Comparison of ENCODE assay signal across 11 cellular contexts in the genomic region with DNA sequence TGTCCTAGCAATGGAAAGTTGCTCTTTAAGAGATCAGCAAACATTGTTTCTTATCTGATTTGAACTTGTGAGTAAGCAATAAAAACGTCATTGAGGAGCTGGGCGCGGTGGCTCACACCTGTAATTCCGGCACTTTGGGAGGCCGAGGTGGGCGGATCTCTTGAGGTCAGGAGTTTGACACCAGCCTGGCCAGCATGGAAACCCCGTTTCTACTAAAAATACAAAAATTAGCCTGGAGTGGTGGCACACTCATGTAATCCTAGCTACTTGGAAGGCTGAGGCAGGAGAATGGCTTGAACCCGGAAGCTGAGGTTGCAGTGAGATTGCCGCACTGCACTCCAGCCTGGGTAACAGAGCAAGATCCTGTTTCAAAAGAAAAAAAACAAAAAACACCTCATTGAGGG. TPM values are rescaled to one million over a fixed set of nuclear protein-coding genes. Genes with fewer than 3 reads are reported as not detected.
A peak's percentile ranks its signal among the peaks of the same experiment; 100 is the strongest.
DNase-seq lines count a peak whose midpoint lies in the region; ATAC-seq, FAIRE-seq and TF ChIP-seq lines count a peak whose summit lies in the region.
"Had no signal": no experiment of that assay in that cellular context is flagged by ENCODE, and none has a peak within 500 bp of the region (broad histone marks: within the 10 kb centered on the region; RNA-seq: fewer than 3 reads in every experiment).

No MANE protein-coding gene starts in this region.

- peak; percentile 30 to 62 (median 37) for ATAC-seq in right lobe of liver
- no peak for ATAC-seq in HepG2
- peak in 1 of 2 donors; percentile 38 for ATAC-seq in upper lobe of left lung (ENCODE audit: low FRiP score in 2 of 2)
- ATAC-seq in HG03097 (IDR thresholded peaks at IDR 0.05; ENCODE audit: low FRiP score, unreplicated experiment): no peak
- ATAC-seq in pancreas: no peak
- ATAC-seq: gastrocnemius medialis had no signal

- TF ChIP-seq RAD21 in HepG2 (CRISPR knock-in tag; IDR thresholded peaks at IDR 0.05): no peak

- 62% methylated on average over 9 of the region's 9 CpGs for WGBS in right lobe of liver (ENCODE audit: insufficient coverage, low coverage, low lambda C conversion rate, missing lambda C conversion rate)
- 50% methylated on average over 9 of the region's 9 CpGs for WGBS in HepG2 (ENCODE audit: low lambda C conversion rate)
- 58 to 59% methylated on average over 9 of the region's 9 CpGs for WGBS in upper lobe of left lung, 2 donors
- WGBS in pancreas, 2 donors: 69 to 76% methylated on average over 9 of the region's 9 CpGs

- intact Hi-C loops in right lobe of liver (cut with DNase I) (no loop called here), HepG2 (cut with micrococcal nuclease; ENCODE audit: unreplicated experiment) (no loop called here), colonic mucosa (cut with DNase I) (no loop called here), pancreas (cut with DNase I) (no loop called here)

- in situ Hi-C loops in HepG2 (cut with HindIII; ENCODE audit: extremely low pct_ligation_motif_present, low pct_unique_long_range_greater_than_20kb): no loop called here

- H3K27ac ChIP-seq in right lobe of liver (no peak overlapping the region), HepG2 (ENCODE audit: extremely low read length, insufficient read depth, low read length) (no peak overlapping the region), colonic mucosa (peak overlapping the region; percentile 91), upper lobe of left lung (peak overlapping the region in 3 of 4 donors; percentile 13 to 79 (median 69)), pancreas (no peak overlapping the region)
- H3K27ac ChIP-seq: gastrocnemius medialis, SJCRH30 had no signal

- H3K4me1 ChIP-seq in right lobe of liver (no peaks in the 10 kb centered on the region), HepG2 (ENCODE audit: insufficient read depth, low read length) (peaks cover 12% of the 10 kb centered on the region; the same call in 1 of the 2 replicates), colonic mucosa (no peaks in the 10 kb centered on the region), upper lobe of left lung (no peaks in the 10 kb centered on the region), pancreas (no peaks in the 10 kb centered on the region)
- H3K4me1 ChIP-seq: gastrocnemius medialis, SJCRH30 had no signal

- POLR2A ChIA-PET in HepG2 (lab: Yijun Ruan, JAX): no interaction called here

- CTCF ChIA-PET in HepG2 (lab: Yijun Ruan, JAX; ENCODE audit: low intra/inter-chr PET ratio, low total read pairs): no interaction called here

- H4K20me1 ChIP-seq in HepG2 (ENCODE audit: insufficient read depth, low read length): no peaks in the 10 kb centered on the region

- H3K36me3 ChIP-seq in right lobe of liver: no peaks in the 10 kb centered on the region
- no peaks in the 10 kb centered on the region for H3K36me3 ChIP-seq in HepG2 (replicated peaks in 1 of 2; ENCODE audit: control insufficient read depth in 1 of 2, insufficient read depth in 2 of 2, low read length in 2 of 2)
- no peaks in the 10 kb centered on the region for H3K36me3 ChIP-seq in colonic mucosa
- H3K36me3 ChIP-seq in upper lobe of left lung: no peaks in the 10 kb centered on the region
- no peaks in the 10 kb centered on the region for H3K36me3 ChIP-seq in pancreas
- H3K36me3 ChIP-seq: gastrocnemius medialis, SJCRH30 had no signal

- H3K4me3 ChIP-seq in right lobe of liver (no peak overlapping the region), HepG2 (replicated peaks in 1 of 3; ENCODE audit: insufficient read depth in 1 of 3, low read depth in 2 of 3, low read length in 3 of 3) (no peak overlapping the region), colonic mucosa (no peak overlapping the region), upper lobe of left lung (no peak overlapping the region), pancreas (no peak overlapping the region)
- H3K4me3 ChIP-seq: gastrocnemius medialis, SJCRH30 had no signal

- TF ChIP-seq EP300 in HepG2 (IDR thresholded peaks at IDR 0.05; ENCODE audit: low read depth in 2 of 2, low read length in 2 of 2) (no peak), HepG2 (CRISPR knock-in tag; IDR thresholded peaks at IDR 0.05; ENCODE audit: borderline replicate concordance) (no peak), upper lobe of left lung (IDR thresholded peaks at IDR 0.05) (no peak)

- DNase-seq in right lobe of liver: no peak
- no peak for DNase-seq in HepG2 (ENCODE audit: low spot score)
- DNase-seq in activated CD4-positive, alpha-beta T cell treated with anti-CD3 and anti-CD28 coated beads, Interleukin-2, amount 50 U/mL, for 4 hours: peak; percentile 40 to 41
- DNase-seq in colonic mucosa: peak; percentile 88
- DNase-seq in upper lobe of left lung: peak in 1 of 2 donors; percentile 64
- DNase-seq in pancreas: no peak
- DNase-seq in cortex of kidney (lab: John Stamatoyannopoulos, UW): no peak
- DNase-seq: gastrocnemius medialis, SJCRH30 had no signal

- FAIRE-seq in HepG2 (lab: Jason Lieb, UNC) (no peak), pancreas (lab: Jason Lieb, UNC) (no peak)

- TF ChIP-seq CTCF in right lobe of liver (IDR thresholded peaks at IDR 0.05) (no peak), HepG2 (CRISPR knock-in tag; IDR thresholded peaks at IDR 0.05) (no peak), colonic mucosa (IDR thresholded peaks at IDR 0.05) (no peak), upper lobe of left lung (IDR thresholded peaks at IDR 0.05) (no peak), pancreas (IDR thresholded peaks at IDR 0.05) (no peak)

- H3K4me2 ChIP-seq in HepG2 (ENCODE audit: low read depth, low read length): no peak overlapping the region

- no peak overlapping the region for H2AFZ ChIP-seq in HepG2 (ENCODE audit: low read length)

- TF ChIP-seq POLR2A in right lobe of liver (IDR thresholded peaks at IDR 0.05): no peak
- TF ChIP-seq POLR2A in HepG2 (IDR thresholded peaks at IDR 0.05; ENCODE audit: insufficient read depth in 1 of 2, low read depth in 2 of 2, low read length in 2 of 2): no peak
- TF ChIP-seq POLR2A in upper lobe of left lung (IDR thresholded peaks at IDR 0.05): no peak

- H3K79me2 ChIP-seq in HepG2 (ENCODE audit: insufficient read depth, low read length): no peaks in the 10 kb centered on the region

- no TSS peak for BruUV-seq in HepG2 (replicated peaks; lab: Mats Ljungman, UMichigan)

- no peak overlapping the region for H3K9ac ChIP-seq in HepG2 (ENCODE audit: insufficient read depth, low read depth, low read length)
- no peak overlapping the region for H3K9ac ChIP-seq in colonic mucosa (ENCODE audit: low read depth in 2 of 2, low read length in 2 of 2)

- no peaks in the 10 kb centered on the region for H3K27me3 ChIP-seq in right lobe of liver
- H3K27me3 ChIP-seq in HepG2 (ENCODE audit: control insufficient read depth in 1 of 2, insufficient read depth in 2 of 2, low read length in 2 of 2): no peaks in the 10 kb centered on the region
- H3K27me3 ChIP-seq in colonic mucosa: no peaks in the 10 kb centered on the region
- H3K27me3 ChIP-seq in upper lobe of left lung: no peaks in the 10 kb centered on the region
- H3K27me3 ChIP-seq in pancreas: no peaks in the 10 kb centered on the region
- H3K27me3 ChIP-seq: gastrocnemius medialis, SJCRH30 had no signal

- no peaks in the 10 kb centered on the region for H3K9me3 ChIP-seq in right lobe of liver
- no peaks in the 10 kb centered on the region for H3K9me3 ChIP-seq in HepG2 (ENCODE audit: low read length)
- H3K9me3 ChIP-seq in colonic mucosa: no peaks in the 10 kb centered on the region
- H3K9me3 ChIP-seq in upper lobe of left lung: no peaks in the 10 kb centered on the region
- no peaks in the 10 kb centered on the region for H3K9me3 ChIP-seq in pancreas
- H3K9me3 ChIP-seq: gastrocnemius medialis, SJCRH30 had no signal

TF ChIP-seq in HepG2, 621 proteins besides CTCF, POLR2A, EP300 and RAD21 (continues in another document):
- TF ChIP-seq KMT2B (CRISPR knock-in tag; IDR thresholded peaks at IDR 0.05): no peak
- no peak for TF ChIP-seq MED13 (CRISPR knock-in tag; IDR thresholded peaks at IDR 0.05)
- TF ChIP-seq, protein P1, sequence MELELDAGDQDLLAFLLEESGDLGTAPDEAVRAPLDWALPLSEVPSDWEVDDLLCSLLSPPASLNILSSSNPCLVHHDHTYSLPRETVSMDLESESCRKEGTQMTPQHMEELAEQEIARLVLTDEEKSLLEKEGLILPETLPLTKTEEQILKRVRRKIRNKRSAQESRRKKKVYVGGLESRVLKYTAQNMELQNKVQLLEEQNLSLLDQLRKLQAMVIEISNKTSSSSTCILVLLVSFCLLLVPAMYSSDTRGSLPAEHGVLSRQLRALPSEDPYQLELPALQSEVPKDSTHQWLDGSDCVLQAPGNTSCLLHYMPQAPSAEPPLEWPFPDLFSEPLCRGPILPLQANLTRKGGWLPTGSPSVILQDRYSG (CRISPR knock-in tag; IDR thresholded peaks at IDR 0.05): no peak

RNA-seq across cellular contexts. Expression of a gene that starts 11.2 kb away (rescaled TPM):
- 10 to 100 TPM in 4 of 6 experiments, 1 to 10 TPM in 2; 6.0 to 18.9 (median 11.8) TPM for total RNA-seq in right lobe of liver
- total RNA-seq in HepG2 (2016; rRNA removed; fragmentation: Illumina TruSeq; extraction: Trizol): 3.0 and 4.1 TPM in 2 replicates
- 0.26 TPM in 1 of 2 replicates, not detected in the other for total RNA-seq in HepG2 (2016; cell fraction: cytosol; rRNA removed; fragmentation: Illumina TruSeq; extraction: Trizol; ENCODE audit: low read depth)
- 4.4 and 5.4 TPM in 2 replicates for total RNA-seq in HepG2 (2016; cell fraction: insoluble cytoplasmic fraction; rRNA removed; fragmentation: Illumina TruSeq; extraction: Trizol)
- total RNA-seq in HepG2 (2016; cell fraction: membrane; rRNA removed; fragmentation: Illumina TruSeq; extraction: Trizol): 0.41 and 1.4 TPM in 2 replicates
- 0.62 and 2.0 TPM in 2 replicates for total RNA-seq in HepG2 (2016; cell fraction: nucleus; rRNA removed; fragmentation: Illumina TruSeq; extraction: Trizol)
- 114 and 174 TPM in 2 replicates for polyA plus RNA-seq in HepG2 (2011; rRNA removed)
- polyA plus RNA-seq in HepG2 (2011; cell fraction: cytosol; rRNA removed): 89.3 and 91.5 TPM in 2 replicates
- 32.8 and 35.4 TPM in 2 replicates for polyA plus RNA-seq in HepG2 (2011; cell fraction: nucleus; rRNA removed)
- polyA plus RNA-seq in HepG2 (2012): 48.6 and 109 TPM in 2 replicates
- 0.60 and 0.87 TPM in 2 replicates for polyA plus RNA-seq in HepG2 (2016; cell fraction: cytosol; fragmentation: Illumina TruSeq; extraction: Trizol; ENCODE audit: low read depth)
- polyA plus RNA-seq in HepG2 (2016; cell fraction: insoluble cytoplasmic fraction; fragmentation: Illumina TruSeq; extraction: Trizol; ENCODE audit: low read depth): 2.7 and 7.6 TPM in 2 replicates
- 1.3 and 1.9 TPM in 2 replicates for polyA plus RNA-seq in HepG2 (2016; cell fraction: membrane; fragmentation: Illumina TruSeq; extraction: Trizol; ENCODE audit: low read depth)
- 2.5 and 2.6 TPM in 2 replicates for polyA plus RNA-seq in HepG2 (2016; cell fraction: nucleus; fragmentation: Illumina TruSeq; extraction: Trizol; ENCODE audit: insufficient read depth, low read depth)
- 14.2 and 63.9 TPM in 2 replicates for polyA minus RNA-seq in HepG2 (2011; rRNA and poly(A)+ RNA removed; ENCODE audit: low replicate concordance)
- 51.4 and 53.3 TPM in 2 replicates for polyA minus RNA-seq in HepG2 (2011; cell fraction: cytosol; rRNA and poly(A)+ RNA removed)
- 30.3 and 46.6 TPM in 2 replicates for polyA minus RNA-seq in HepG2 (2011; cell fraction: nucleus; rRNA and poly(A)+ RNA removed)
- total RNA-seq in colonic mucosa: 100 to 1,000 TPM; 246 to 715 TPM
- 100 to 1,000 TPM in 1 of 6 donors, 10 to 100 TPM in 5; 28.3 to 184 (median 81.2) TPM for total RNA-seq in upper lobe of left lung
- total RNA-seq in pancreas: 1 to 10 TPM in 5 of 6 donors, under 1 TPM in 1; 0.93 to 3.1 (median 2.1) TPM
- polyA plus RNA-seq in pancreas: 10 to 100 TPM in 1 of 2 donors, 1 to 10 TPM in 1; 1.5 to 10.0 TPM
- total RNA-seq: HT1080 had no signal

Comparison
In these comparisons a context has a peak if more than half of its experiments do, and no peak if none do; other contexts are left out.
1. ATAC-seq: peak in right lobe of liver (4 of 4); none in HepG2 (single experiment), HG03097 (single experiment) and pancreas (0 of 4).
2. DNase-seq: peak in activated CD4-positive, alpha-beta T cell treated with anti-CD3 and anti-CD28 coated beads, Interleukin-2, amount 50 U/mL, for 4 hours (2 of 2) and colonic mucosa (single experiment); none in right lobe of liver (0 of 3), HepG2 (single experiment), pancreas (0 of 6) and cortex of kidney (single experiment).
3. H3K27ac ChIP-seq: peak in colonic mucosa (single experiment) and upper lobe of left lung (3 of 4); none in right lobe of liver (0 of 3), HepG2 (single experiment) and pancreas (0 of 4).